In the genomic region with DNA sequence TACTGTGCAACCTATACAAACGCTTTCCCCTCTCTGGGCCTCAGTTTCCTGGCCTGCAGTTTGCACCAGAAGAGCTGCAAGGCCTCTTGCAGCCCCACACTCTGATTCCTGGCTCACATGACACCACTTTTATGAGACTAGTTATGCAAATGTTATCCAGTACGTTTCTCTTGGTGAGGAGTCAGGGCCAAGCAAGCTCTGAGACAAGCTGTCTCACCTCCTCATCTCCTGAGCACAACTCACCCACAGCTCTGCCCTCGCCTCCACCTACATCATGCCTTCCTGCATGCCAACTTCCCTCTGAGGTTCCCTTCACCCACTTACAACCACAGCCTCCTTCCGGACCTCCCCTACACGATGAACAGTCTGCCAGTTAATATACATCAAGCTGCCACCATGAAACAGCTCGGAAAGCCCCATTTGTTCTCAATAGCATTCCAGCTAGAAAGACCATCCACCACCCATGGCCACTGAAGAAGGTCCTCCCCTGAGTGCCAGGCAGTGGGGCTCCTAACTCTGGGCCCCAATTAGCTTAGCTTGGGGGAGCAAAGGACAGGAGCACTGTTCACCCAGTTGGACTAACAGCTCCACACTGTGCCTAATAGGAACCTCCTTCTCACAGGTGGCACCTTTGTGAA, we compare ENCODE assay signal across 1 cellular context.
TF ChIP-seq lines count a peak whose summit lies in the region.

No MANE protein-coding gene starts in this region.

TF ChIP-seq in SK-N-SH, 30 proteins besides CTCF, POLR2A, EP300 and RAD21:
- no peak for TF ChIP-seq RXRA (IDR thresholded peaks at IDR 0.05; ENCODE audit: borderline replicate concordance, low read depth)
